In genomic region chr15:97504031-97504430, GRCh38 we compare ENCODE assay signal across 15 cellular contexts.
DNase-seq lines count a peak whose midpoint lies in the region; TF ChIP-seq lines count a peak whose summit lies in the region.
"Had no signal": no experiment of that assay in that cellular context is flagged by ENCODE, and none has a peak within 500 bp of the region (broad histone marks: within the 10 kb centered on the region; RNA-seq: fewer than 3 reads in every experiment).

No MANE protein-coding gene starts in this region.

- POLR2A ChIA-PET in HEK293 (lab: Yijun Ruan, JAX) = interaction anchor here (1.2 kb wide), 1 partner anchor 94 kb away, joined by 3 read pairs; no protein-coding TSS in a partner anchor

- DNase-seq in RKO (ENCODE audit: low spot score) (peak; percentile 79), epithelial cell of esophagus (ENCODE audit: low read depth) (peak; percentile 92), pulmonary artery endothelial cell (ENCODE audit: low read depth, low spot score) (peak; percentile 63), GOT3 (lab: John Stamatoyannopoulos, UW) (no peak), NCI-H1694 treated with DMSO at 0.1 percent for 48 hours (lab: John Stamatoyannopoulos, UW) (no peak), NCI-H2107 treated with DMSO at 0.1 percent for 48 hours (lab: John Stamatoyannopoulos, UW; ENCODE audit: unreplicated experiment) (no peak), NCI-H2029 treated with DMSO at 0.1 percent for 48 hours (lab: John Stamatoyannopoulos, UW) (no peak)
- DNase-seq: activated B cell treated with CpG ODN at 0.5 μM for 24 hours; activated gamma-delta T cell; DMS153; immature natural killer cell; NCI-H1092 treated with DMSO at 0.1 percent for 48 hours; NK-92 treated with Interleukin-12 subunit alpha and Interleukin-12 subunit beta, amount 100 ng/mL, for 24 hours; nucleus accumbens had no signal

- no peak overlapping the region for H3K4me3 ChIP-seq in HEK293 (ENCODE audit: low read depth, low read length)
- H3K4me3 ChIP-seq in epithelial cell of esophagus (ENCODE audit: low read length) = no peak overlapping the region

- CTCF ChIA-PET in HEK293 (lab: Yijun Ruan, JAX) = no interaction called here

- H3K4me1 ChIP-seq in HEK293 (ENCODE audit: control insufficient read depth, insufficient read depth, low read length) = peaks cover 27% of the 10 kb centered on the region

- peak overlapping the region; percentile 87 for H3K27ac ChIP-seq in HEK293 (ENCODE audit: extremely low read depth, low read depth, low read length)

- H3K9me3 ChIP-seq in HEK293 (ENCODE audit: control insufficient read depth, insufficient read depth, low read depth, low read length) = no peaks in the 10 kb centered on the region

- H3K36me3 ChIP-seq in HEK293 (ENCODE audit: control insufficient read depth in 2 of 2, insufficient read depth in 1 of 2, low read length in 2 of 2) = no peaks in the 10 kb centered on the region

- TF ChIP-seq CTCF in HEK293 (tag by site-specific recombination; IDR thresholded peaks at IDR 0.05) (no peak), epithelial cell of esophagus (IDR thresholded peaks at IDR 0.05; ENCODE audit: insufficient read depth, low read depth, low read length, missing control alignments) (no peak)

TF ChIP-seq in HEK293, 187 proteins besides CTCF, POLR2A, EP300 and RAD21 (continues in another document):
- 0 out of 2 replicates have a peak, but pooled peaks have one; percentile 10 for TF ChIP-seq ZNF660 (tag by site-specific recombination; IDR thresholded peaks at IDR 0.05)
- TF ChIP-seq ZNF843 (tag by site-specific recombination; IDR thresholded peaks at IDR 0.05) = no peak
- TF ChIP-seq ZNF148 (tag by site-specific recombination; IDR thresholded peaks at IDR 0.05; ENCODE audit: borderline replicate concordance) = no peak
- TF ChIP-seq ZNF426 (tag by site-specific recombination; IDR thresholded peaks at IDR 0.05) = no peak
- TF ChIP-seq ZNF76 (tag by site-specific recombination; IDR thresholded peaks at IDR 0.05; ENCODE audit: borderline replicate concordance, low read depth) = no peak
- TF ChIP-seq, protein P1, sequence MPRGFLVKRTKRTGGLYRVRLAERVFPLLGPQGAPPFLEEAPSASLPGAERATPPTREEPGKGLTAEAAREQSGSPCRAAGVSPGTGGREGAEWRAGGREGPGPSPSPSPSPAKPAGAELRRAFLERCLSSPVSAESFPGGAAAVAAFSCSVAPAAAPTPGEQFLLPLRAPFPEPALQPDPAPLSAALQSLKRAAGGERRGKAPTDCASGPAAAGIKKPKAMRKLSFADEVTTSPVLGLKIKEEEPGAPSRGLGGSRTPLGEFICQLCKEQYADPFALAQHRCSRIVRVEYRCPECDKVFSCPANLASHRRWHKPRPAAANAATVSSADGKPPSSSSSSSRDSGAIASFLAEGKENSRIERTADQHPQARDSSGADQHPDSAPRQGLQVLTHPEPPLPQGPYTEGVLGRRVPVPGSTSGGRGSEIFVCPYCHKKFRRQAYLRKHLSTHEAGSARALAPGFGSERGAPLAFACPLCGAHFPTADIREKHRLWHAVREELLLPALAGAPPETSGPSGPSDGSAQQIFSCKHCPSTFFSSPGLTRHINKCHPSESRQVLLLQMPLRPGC (tag by site-specific recombination; IDR thresholded peaks at IDR 0.05) = 0 out of 2 replicates have a peak, but pooled peaks have one; percentile 41
- peak; percentile 77; the same call in 1 of the 2 replicates for TF ChIP-seq ZFP37 (tag by site-specific recombination; IDR thresholded peaks at IDR 0.05)
- TF ChIP-seq ZNF692 (tag by site-specific recombination; IDR thresholded peaks at IDR 0.05) = 0 out of 2 replicates have a peak, but pooled peaks have one; percentile 19
- no peak for TF ChIP-seq ZNF211 (tag by site-specific recombination; IDR thresholded peaks at IDR 0.05; ENCODE audit: low read depth)
- TF ChIP-seq ZSCAN18 (tag by site-specific recombination; IDR thresholded peaks at IDR 0.05) = no peak
- TF ChIP-seq ZNF239 (tag by site-specific recombination; IDR thresholded peaks at IDR 0.05) = no peak
- 0 out of 2 replicates have a peak, but pooled peaks have one; percentile 40 for TF ChIP-seq KLF10 (tag by site-specific recombination; IDR thresholded peaks at IDR 0.05)
- TF ChIP-seq WT1 (tag by site-specific recombination; IDR thresholded peaks at IDR 0.05) = peak; percentile 54; the same call in 1 of the 2 replicates
- TF ChIP-seq, protein P2, sequence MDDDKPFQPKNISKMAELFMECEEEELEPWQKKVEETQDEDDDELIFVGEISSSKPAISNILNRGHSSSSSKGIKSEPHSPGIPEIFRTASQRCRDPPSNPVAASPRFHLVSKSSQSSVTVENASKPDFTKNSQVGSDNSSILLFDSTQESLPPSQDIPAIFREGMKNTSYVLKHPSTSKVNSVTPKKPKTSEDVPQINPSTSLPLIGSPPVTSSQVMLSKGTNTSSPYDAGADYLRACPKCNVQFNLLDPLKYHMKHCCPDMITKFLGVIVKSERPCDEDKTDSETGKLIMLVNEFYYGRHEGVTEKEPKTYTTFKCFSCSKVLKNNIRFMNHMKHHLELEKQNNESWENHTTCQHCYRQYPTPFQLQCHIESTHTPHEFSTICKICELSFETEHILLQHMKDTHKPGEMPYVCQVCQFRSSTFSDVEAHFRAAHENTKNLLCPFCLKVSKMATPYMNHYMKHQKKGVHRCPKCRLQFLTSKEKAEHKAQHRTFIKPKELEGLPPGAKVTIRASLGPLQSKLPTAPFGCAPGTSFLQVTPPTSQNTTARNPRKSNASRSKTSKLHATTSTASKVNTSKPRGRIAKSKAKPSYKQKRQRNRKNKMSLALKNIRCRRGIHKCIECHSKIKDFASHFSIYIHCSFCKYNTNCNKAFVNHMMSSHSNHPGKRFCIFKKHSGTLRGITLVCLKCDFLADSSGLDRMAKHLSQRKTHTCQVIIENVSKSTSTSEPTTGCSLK (tag by site-specific recombination; IDR thresholded peaks at IDR 0.05) = no peak
- TF ChIP-seq ZNF629 (tag by site-specific recombination; IDR thresholded peaks at IDR 0.05) = peak; percentile 87
- TF ChIP-seq ZNF416 (tag by site-specific recombination; IDR thresholded peaks at IDR 0.05) = no peak
- TF ChIP-seq ZNF174 (tag by site-specific recombination; IDR thresholded peaks at IDR 0.05) = no peak
- TF ChIP-seq PRDM6 (tag by site-specific recombination; IDR thresholded peaks at IDR 0.05) = peak; percentile 67; the same call in 1 of the 2 replicates
- peak; percentile 85 for TF ChIP-seq KLF8 (tag by site-specific recombination; IDR thresholded peaks at IDR 0.05)
- TF ChIP-seq ZNF707 (tag by site-specific recombination; IDR thresholded peaks at IDR 0.05) = no peak

Comparison
In these comparisons a context has a peak if more than half of its experiments do, and no peak if none do; other contexts are left out.
1. DNase-seq: peak in RKO (single experiment), epithelial cell of esophagus (single experiment) and pulmonary artery endothelial cell (single experiment); none in GOT3 (single experiment), NCI-H1694 treated with DMSO at 0.1 percent for 48 hours (single experiment), NCI-H2107 treated with DMSO at 0.1 percent for 48 hours (single experiment) and NCI-H2029 treated with DMSO at 0.1 percent for 48 hours (single experiment).